11 cellular contexts compared by ENCODE assay signal in the genomic region with DNA sequence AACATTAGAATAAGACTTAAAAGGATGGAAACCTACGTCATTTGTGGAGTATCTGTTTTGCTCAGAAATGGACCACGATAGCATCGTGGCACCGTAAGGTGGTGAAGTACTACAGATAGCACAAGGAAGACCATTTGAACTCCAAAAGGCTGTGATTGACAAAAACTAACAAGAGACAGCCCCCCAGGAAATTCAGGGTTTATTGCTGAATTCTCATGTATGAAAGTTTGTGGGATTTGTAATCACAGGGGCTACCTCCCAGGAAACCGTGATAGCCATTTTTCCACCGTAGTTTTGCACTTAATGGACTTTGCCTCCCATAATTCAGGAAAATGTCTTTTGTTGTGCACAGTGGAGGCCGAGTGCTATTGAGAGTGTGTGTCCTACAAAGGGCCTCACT.
DNase-seq lines count a peak whose midpoint lies in the region; TF ChIP-seq lines count a peak whose summit lies in the region.
"Had no signal": no experiment of that assay in that cellular context is flagged by ENCODE, and none has a peak within 500 bp of the region (broad histone marks: within the 10 kb centered on the region; RNA-seq: fewer than 3 reads in every experiment).

No MANE protein-coding gene starts in this region.

- peak overlapping the region; percentile 25 for H3K4me3 Mint-ChIP-seq in endothelial cell (ENCODE audit: unreplicated experiment)
- H3K4me3 Mint-ChIP-seq: GM23338, IgD-negative memory B cell had no signal

- peak overlapping the region in 9 of 11 experiments; percentile 72 to 94 (median 82); a peak in 18 of 22 replicates for H3K4me2 ChIP-seq in BLaER1 treated with 17β-estradiol and CSF1 and Interleukin-3, amounts not matched to agents 10 nM and 100 nM
- H3K4me2 ChIP-seq in osteoblast (ENCODE audit: insufficient read depth, low read length): peak overlapping the region; percentile 73
- H3K4me2 ChIP-seq in Karpas-422 (ENCODE audit: low read depth, low read length, poor library complexity, severe bottlenecking): no peak overlapping the region
- H3K4me2 ChIP-seq: GM23338 had no signal

- peaks cover 4% of the 10 kb centered on the region for H3K27me3 Mint-ChIP-seq in endothelial cell (ENCODE audit: unreplicated experiment)

- intact Hi-C loops in testis (cut with DNase I; ENCODE audit: low total_unique reads): no loop called here

- H3K79me2 ChIP-seq in osteoblast (ENCODE audit: insufficient read depth, low read length) (no peaks in the 10 kb centered on the region), Karpas-422 (ENCODE audit: low read length) (no peaks in the 10 kb centered on the region)

- WGBS in testis, 2 donors: 92 to 93% methylated on average over 6 to 7 of the region's 7 CpGs

- DNase-seq in NCI-H146 treated with DMSO at 0.1 percent for 48 hours (lab: John Stamatoyannopoulos, UW; ENCODE audit: unreplicated experiment) (peak; percentile 31), endothelial cell (ENCODE audit: low spot score) (no peak), osteoblast (ENCODE audit: insufficient read length, low spot score, missing footprints) (peak; percentile 62), testis (no peak), Karpas-422 (no peak)
- DNase-seq in stimulated activated CD4-positive, alpha-beta T cell treated with anti-CD3 and anti-CD28 coated beads, Interleukin-1b, Interleukin-23, amount 100 ng/mL, for 48 hours: no peak
- DNase-seq: BE2C, H7 had no signal

- peaks cover 44 to 98% (median 74%) of the 10 kb centered on the region in 10 experiments for H3K4me1 ChIP-seq in BLaER1 treated with 17β-estradiol and CSF1 and Interleukin-3, amounts not matched to agents 10 nM and 100 nM
- peaks cover 55% of the 10 kb centered on the region for H3K4me1 ChIP-seq in osteoblast (ENCODE audit: insufficient read depth, low read length)
- H3K4me1 ChIP-seq in testis: peaks cover 10% of the 10 kb centered on the region
- H3K4me1 ChIP-seq in Karpas-422 (ENCODE audit: low read length): no peaks in the 10 kb centered on the region
- H3K4me1 ChIP-seq: BE2C had no signal

- no peak overlapping the region for H3K4me3 ChIP-seq in BLaER1 treated with 17β-estradiol and CSF1 and Interleukin-3, amounts not matched to agents 10 nM and 100 nM
- H3K4me3 ChIP-seq in osteoblast (ENCODE audit: insufficient read depth, low read length) (no peak overlapping the region), testis (no peak overlapping the region), Karpas-422 (ENCODE audit: low read length) (no peak overlapping the region)
- H3K4me3 ChIP-seq: GM23338 had no signal

- peak overlapping the region in 4 of 11 experiments; percentile 36 to 79 (median 78); a peak in 7 of 22 replicates for H3K9ac ChIP-seq in BLaER1 treated with 17β-estradiol and CSF1 and Interleukin-3, amounts not matched to agents 10 nM and 100 nM
- H3K9ac ChIP-seq in Karpas-422 (ENCODE audit: low read length): no peak overlapping the region

- no peaks in the 10 kb centered on the region for H3K9me3 Mint-ChIP-seq in endothelial cell (ENCODE audit: unreplicated experiment)
- H3K9me3 Mint-ChIP-seq: GM23338 had no signal

- peaks cover 0 to 11% (median 0%) of the 10 kb centered on the region in 11 experiments; a peak in 2 of 22 replicates for H3K27me3 ChIP-seq in BLaER1 treated with 17β-estradiol and CSF1 and Interleukin-3, amounts not matched to agents 10 nM and 100 nM
- H3K27me3 ChIP-seq in osteoblast (ENCODE audit: insufficient read depth, low read length): no peaks in the 10 kb centered on the region
- no peaks in the 10 kb centered on the region for H3K27me3 ChIP-seq in testis
- no peaks in the 10 kb centered on the region for H3K27me3 ChIP-seq in Karpas-422 (ENCODE audit: low read length)

- H3K27ac ChIP-seq in BLaER1 treated with 17β-estradiol and CSF1 and Interleukin-3, amounts not matched to agents 10 nM and 100 nM: peak overlapping the region in 3 of 11 experiments; percentile 78 to 97 (median 82); a peak in 6 of 22 replicates
- no peak overlapping the region for H3K27ac ChIP-seq in osteoblast (ENCODE audit: low read depth, low read length)
- H3K27ac ChIP-seq in testis: no peak overlapping the region
- no peak overlapping the region for H3K27ac ChIP-seq in Karpas-422 (ENCODE audit: low read length)

- H3K9me3 ChIP-seq in BLaER1 treated with 17β-estradiol and CSF1 and Interleukin-3, amounts not matched to agents 10 nM and 100 nM (replicated peaks in 1 of 11): peaks cover 0 to 3% (median 0%) of the 10 kb centered on the region in 11 experiments; a peak in 4 of 22 replicates
- H3K9me3 ChIP-seq in osteoblast (ENCODE audit: low read depth, low read length) (no peaks in the 10 kb centered on the region), testis (no peaks in the 10 kb centered on the region), Karpas-422 (ENCODE audit: low read length) (no peaks in the 10 kb centered on the region)
- H3K9me3 ChIP-seq: BE2C had no signal

- H2AFZ ChIP-seq in osteoblast (ENCODE audit: low read length): no peak overlapping the region
- no peak overlapping the region for H2AFZ ChIP-seq in Karpas-422 (ENCODE audit: low read length)

- peak overlapping the region; percentile 78 for H3K27ac Mint-ChIP-seq in endothelial cell (ENCODE audit: unreplicated experiment)
- H3K27ac Mint-ChIP-seq: GM23338, IgD-negative memory B cell had no signal

- TF ChIP-seq POLR2A in testis (IDR thresholded peaks at IDR 0.05): no peak

- peaks cover 5% of the 10 kb centered on the region for H3K36me3 Mint-ChIP-seq in endothelial cell (ENCODE audit: low read depth, unreplicated experiment)
- H3K36me3 Mint-ChIP-seq: IgD-negative memory B cell had no signal

- TF ChIP-seq CTCF in endothelial cell (IDR thresholded peaks at IDR 0.05; ENCODE audit: unreplicated experiment) (no peak), osteoblast (IDR thresholded peaks at IDR 0.05; ENCODE audit: extremely low read depth, low read depth, low read length) (no peak), testis (IDR thresholded peaks at IDR 0.05) (no peak)

- H3K9me2 ChIP-seq in Karpas-422 (replicated peaks; ENCODE audit: insufficient read depth, low read length): no peaks in the 10 kb centered on the region

- peaks cover 59% of the 10 kb centered on the region for H3K4me1 Mint-ChIP-seq in endothelial cell (ENCODE audit: unreplicated experiment)
- H3K4me1 Mint-ChIP-seq: IgD-negative memory B cell had no signal

- no peaks in the 10 kb centered on the region for H3K36me3 ChIP-seq in BLaER1 treated with 17β-estradiol and CSF1 and Interleukin-3, amounts not matched to agents 10 nM and 100 nM
- H3K36me3 ChIP-seq in osteoblast (ENCODE audit: insufficient read depth, low read length) (no peaks in the 10 kb centered on the region), testis (ENCODE audit: low read depth, missing control alignments) (no peaks in the 10 kb centered on the region), Karpas-422 (ENCODE audit: insufficient read depth, low read length) (no peaks in the 10 kb centered on the region)
- H3K36me3 ChIP-seq: BE2C had no signal

- H4K20me1 ChIP-seq in BLaER1 treated with 17β-estradiol and CSF1 and Interleukin-3, amounts not matched to agents 10 nM and 100 nM: no peaks in the 10 kb centered on the region
- H4K20me1 ChIP-seq in osteoblast (ENCODE audit: insufficient read depth, low read length) (no peaks in the 10 kb centered on the region), Karpas-422 (ENCODE audit: insufficient read depth, low read depth, low read length) (no peaks in the 10 kb centered on the region)

Comparison
In these comparisons a context has a peak if more than half of its experiments do, and no peak if none do; other contexts are left out.
1. DNase-seq: peak in NCI-H146 treated with DMSO at 0.1 percent for 48 hours (single experiment) and osteoblast (single experiment); none in endothelial cell (single experiment), testis (single experiment), stimulated activated CD4-positive, alpha-beta T cell treated with anti-CD3 and anti-CD28 coated beads, Interleukin-1b, Interleukin-23, amount 100 ng/mL, for 48 hours (single experiment) and Karpas-422 (single experiment).